ENCODE assay signal across 8 cellular contexts in the genomic region with DNA sequence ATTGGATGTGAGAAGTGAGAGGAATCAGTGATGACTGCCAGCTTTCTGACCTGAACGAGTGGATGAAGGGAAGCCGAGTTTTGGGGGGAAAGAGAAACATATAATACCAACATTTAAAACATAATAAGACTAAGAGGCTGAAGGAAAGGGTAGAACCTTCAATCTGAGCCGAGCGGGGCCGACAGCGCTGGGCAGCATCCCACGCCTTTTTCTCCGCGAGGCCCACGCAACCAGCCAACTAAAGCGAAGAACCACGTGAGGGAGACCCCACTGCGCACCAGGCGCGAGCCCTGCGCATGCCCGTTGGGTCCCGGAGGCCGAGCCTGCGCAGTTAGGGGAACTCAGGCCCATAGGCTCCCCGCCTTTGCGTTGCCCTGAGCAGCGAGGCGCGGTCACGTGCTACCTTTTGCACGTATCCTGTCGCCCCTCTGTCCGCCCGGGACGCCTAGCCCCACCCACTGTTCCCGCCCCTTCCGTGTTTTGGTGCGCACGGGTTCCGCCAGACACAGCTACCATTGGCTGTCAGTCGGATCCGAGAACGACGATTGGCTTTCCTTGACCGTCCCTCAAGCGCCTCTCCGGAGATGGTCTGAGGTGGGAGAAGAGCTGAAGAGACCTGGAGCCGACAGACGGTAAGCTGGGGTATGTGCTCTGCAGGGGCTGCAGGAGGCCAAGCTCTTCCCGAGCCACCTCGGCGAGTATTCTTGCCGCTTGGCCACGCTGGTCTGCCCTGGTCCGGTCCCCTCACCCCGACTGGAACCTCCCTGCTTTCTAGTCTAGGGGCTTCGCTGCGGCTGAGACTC. TPM values are rescaled to one million over a fixed set of nuclear protein-coding genes. Genes with fewer than 3 reads are reported as not detected.
DNase-seq lines count a peak whose midpoint lies in the region; ATAC-seq, FAIRE-seq and TF ChIP-seq lines count a peak whose summit lies in the region.

A gene with protein sequence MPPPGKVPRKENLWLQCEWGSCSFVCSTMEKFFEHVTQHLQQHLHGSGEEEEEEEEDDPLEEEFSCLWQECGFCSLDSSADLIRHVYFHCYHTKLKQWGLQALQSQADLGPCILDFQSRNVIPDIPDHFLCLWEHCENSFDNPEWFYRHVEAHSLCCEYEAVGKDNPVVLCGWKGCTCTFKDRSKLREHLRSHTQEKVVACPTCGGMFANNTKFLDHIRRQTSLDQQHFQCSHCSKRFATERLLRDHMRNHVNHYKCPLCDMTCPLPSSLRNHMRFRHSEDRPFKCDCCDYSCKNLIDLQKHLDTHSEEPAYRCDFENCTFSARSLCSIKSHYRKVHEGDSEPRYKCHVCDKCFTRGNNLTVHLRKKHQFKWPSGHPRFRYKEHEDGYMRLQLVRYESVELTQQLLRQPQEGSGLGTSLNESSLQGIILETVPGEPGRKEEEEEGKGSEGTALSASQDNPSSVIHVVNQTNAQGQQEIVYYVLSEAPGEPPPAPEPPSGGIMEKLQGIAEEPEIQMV (plus strand): TSS at position 573 of the 803 bp plus-strand sequence. CDS start 5,365 bp downstream, outside the sequence.

- peak within 1 kb of the TSS; percentile 76 to 98 for H4K8ac ChIP-seq in IMR-90 (ENCODE audit: low read depth in 2 of 2, low read length in 2 of 2)

- H2BK120ac ChIP-seq in IMR-90 (ENCODE audit: low read depth, low read length) = peak within 1 kb of the TSS; percentile 21; the same call in 1 of the 2 replicates

- H3K18ac ChIP-seq in IMR-90 (ENCODE audit: low read depth, low read length) = peak within 1 kb of the TSS; percentile 20

- H2BK5ac ChIP-seq in IMR-90 (ENCODE audit: low read depth, low read length, poor library complexity, severe bottlenecking) = peak within 1 kb of the TSS; percentile 66

- DNase-seq in DMS 273 (lab: John Stamatoyannopoulos, UW; ENCODE audit: unreplicated experiment) = peak; percentile 99
- DNase-seq in IMR-90 = peak; percentile 98
- peak; percentile 100 for DNase-seq in OCI-M1 (lab: John Stamatoyannopoulos, UW)
- DNase-seq in activated T-cell treated with anti-CD3 and anti-CD28 coated beads for 24 hours (ENCODE audit: low read depth) = peak; percentile 100
- DNase-seq in endothelial cell of umbilical vein (ENCODE audit: low read depth, low spot score) = peak; percentile 100
- DNase-seq in midbrain (lab: John Stamatoyannopoulos, UW) = peak; percentile 99
- DNase-seq in stimulated activated CD8-positive, alpha-beta memory T cell treated with anti-CD3 and anti-CD28 coated beads, Interleukin-2, amount 100 ng/mL, for 1 hour (ENCODE audit: low read depth in 2 of 2) = peak; percentile 99

- H3K9me3 ChIP-seq in IMR-90 (ENCODE audit: control insufficient read depth, insufficient read depth, low read length) (no peaks in the 10 kb centered on the region), endothelial cell of umbilical vein (replicated peaks; ENCODE audit: control insufficient read depth, insufficient read depth, low read length) (no peaks in the 10 kb centered on the region)

- CTCF ChIA-PET in IMR-90 (lab: Yijun Ruan, JAX) = no interaction called here
- CTCF ChIA-PET in endothelial cell of umbilical vein (lab: Charles Lee) = interaction anchor here (0.7 to 2.4 kb wide), 9 partner anchors 10 to 217 kb away, joined by 3 to 15 read pairs (median 5); a partner anchor contains a TSS

- no peak for TF ChIP-seq CTCF in IMR-90 (conservative IDR thresholded peaks at IDR 0.05; ENCODE audit: low read depth, low read length)
- no peak for TF ChIP-seq CTCF in endothelial cell of umbilical vein (IDR thresholded peaks at IDR 0.05; ENCODE audit: extremely low read depth in 1 of 2, insufficient read depth in 1 of 2, low read depth in 1 of 2, low read length in 2 of 2)

- H2AFZ ChIP-seq in IMR-90 (replicated peaks; ENCODE audit: low read length, poor library complexity) = peak within 1 kb of the TSS; percentile 99
- peak within 1 kb of the TSS; percentile 71 for H2AFZ ChIP-seq in endothelial cell of umbilical vein (ENCODE audit: low read depth, low read length)

- H3K27me3 ChIP-seq in IMR-90 (ENCODE audit: control insufficient read depth, insufficient read depth, low read length) (no peaks in the 10 kb centered on the region), endothelial cell of umbilical vein (ENCODE audit: control insufficient read depth in 2 of 2, insufficient read depth in 2 of 2, low read length in 2 of 2) (no peaks in the 10 kb centered on the region)

- H3K4me2 ChIP-seq in IMR-90 (ENCODE audit: low read depth, low read length) = peak within 1 kb of the TSS; percentile 96
- peak within 1 kb of the TSS; percentile 85 for H3K4me2 ChIP-seq in endothelial cell of umbilical vein (ENCODE audit: insufficient read depth, low read length)

- H4K5ac ChIP-seq in IMR-90 (ENCODE audit: low read depth, low read length) = peak within 1 kb of the TSS; percentile 59

- H3K27ac ChIP-seq in IMR-90 (ENCODE audit: insufficient read depth, low read length) = peak within 1 kb of the TSS; percentile 60
- peak within 1 kb of the TSS; percentile 4 for H3K27ac ChIP-seq in endothelial cell of umbilical vein (ENCODE audit: insufficient read depth, low read depth, low read length)

- peak; percentile 100 for FAIRE-seq in endothelial cell of umbilical vein (lab: Jason Lieb, UNC)

- peaks cover 4% of the 10 kb centered on the region for H3K9me1 ChIP-seq in IMR-90 (ENCODE audit: insufficient read depth, low read length)
- no peaks in the 10 kb centered on the region for H3K9me1 ChIP-seq in endothelial cell of umbilical vein (replicated peaks; ENCODE audit: control insufficient read depth, extremely low read depth, insufficient read depth, low read length)

- dilution Hi-C loops in IMR-90 (cut with HindIII; ENCODE audit: low sequenced_read_pairs, unreplicated experiment) (no loop called here), endothelial cell of umbilical vein (cut with MboI; ENCODE audit: extremely low pct_ligation_motif_present, low sequenced_read_pairs) (no loop called here)

- 2% methylated on average over 36 of the region's 54 CpGs; no CpG with 5 or more reads in 1 of the 2 experiments for WGBS in IMR-90 (ENCODE audit: extremely low coverage in 2 of 2, insufficient read length in 1 of 2), 2 experiments

- no peak; the same call in 1 of the 2 replicates for TF ChIP-seq POLR2A in IMR-90 (IDR thresholded peaks at IDR 0.05; ENCODE audit: low read depth, low read length)
- peak; percentile 97 for TF ChIP-seq POLR2A in endothelial cell of umbilical vein (IDR thresholded peaks at IDR 0.05; ENCODE audit: low read depth, low read length)

- H3K36me3 ChIP-seq in IMR-90 (ENCODE audit: control insufficient read depth, insufficient read depth, low read length) = peaks cover 8% of the 10 kb centered on the region
- peaks cover 0 to 7% of the 10 kb centered on the region in 2 experiments for H3K36me3 ChIP-seq in endothelial cell of umbilical vein (ENCODE audit: control insufficient read depth in 2 of 2, extremely low read depth in 1 of 2, insufficient read depth in 2 of 2, low read length in 2 of 2)

- peak within 1 kb of the TSS; percentile 87 for H3K4ac ChIP-seq in IMR-90 (ENCODE audit: low read depth, low read length)

- peak within 1 kb of the TSS; percentile 6; the same call in 1 of the 3 replicates for H2BK15ac ChIP-seq in IMR-90 (ENCODE audit: low read depth, low read length)

- peaks cover 13% of the 10 kb centered on the region for H3K79me2 ChIP-seq in endothelial cell of umbilical vein (ENCODE audit: control insufficient read depth, insufficient read depth, low read length)

- H4K20me1 ChIP-seq in IMR-90 (ENCODE audit: insufficient read depth, low read length) = no peaks in the 10 kb centered on the region; the same call in 1 of the 2 replicates
- no peaks in the 10 kb centered on the region for H4K20me1 ChIP-seq in endothelial cell of umbilical vein (replicated peaks; ENCODE audit: control insufficient read depth, extremely low read depth, insufficient read depth, low read length)

- H3K79me1 ChIP-seq in IMR-90 (ENCODE audit: low read depth in 1 of 2, low read length in 2 of 2) = peaks cover 15 to 37% of the 10 kb centered on the region in 2 experiments

- peak within 1 kb of the TSS; percentile 72 for H3K9ac ChIP-seq in IMR-90 (ENCODE audit: low read depth, low read length)
- H3K9ac ChIP-seq in endothelial cell of umbilical vein (replicated peaks; ENCODE audit: extremely low read depth, insufficient read depth, low read length) = peak within 1 kb of the TSS; percentile 50

- no TSS peak for BruUV-seq in IMR-90 (replicated peaks; lab: Mats Ljungman, UMichigan)
- BruUV-seq in endothelial cell of umbilical vein (replicated peaks; lab: Mats Ljungman, UMichigan) = no TSS peak

- peak within 1 kb of the TSS; percentile 91 for H3K14ac ChIP-seq in IMR-90 (replicated peaks; ENCODE audit: low read depth, low read length)

- in situ Hi-C loops in IMR-90 (cut with MboI; ENCODE audit: low sequenced_read_pairs) = no loop called here

- H3K4me3 ChIP-seq in IMR-90 (ENCODE audit: insufficient read depth, low read depth, low read length) (peak within 1 kb of the TSS; percentile 70), endothelial cell of umbilical vein (replicated peaks in 1 of 3; ENCODE audit: insufficient read depth in 1 of 3, low read depth in 1 of 3, low read length in 3 of 3) (peak within 1 kb of the TSS; percentile 62 to 93 (median 85))

- peak; percentile 94 for ATAC-seq in GM21528 (IDR thresholded peaks at IDR 0.05; ENCODE audit: low FRiP score, unreplicated experiment)
- peak; percentile 99 for ATAC-seq in IMR-90 (ENCODE audit: low read depth)

- H3K4me1 ChIP-seq in IMR-90 (ENCODE audit: control insufficient read depth, insufficient read depth, low read length) = peaks cover 1% of the 10 kb centered on the region; the same call in 1 of the 2 replicates
- H3K4me1 ChIP-seq in endothelial cell of umbilical vein (ENCODE audit: control insufficient read depth, extremely low read depth, insufficient read depth, low read length) = peaks cover 11% of the 10 kb centered on the region

- no peak within 1 kb of the TSS for H2BK20ac ChIP-seq in IMR-90 (ENCODE audit: low read depth, low read length)

- intact Hi-C loops in IMR-90 (cut with micrococcal nuclease) = no loop called here
- intact Hi-C loops in endothelial cell of umbilical vein (cut with micrococcal nuclease) = loop anchor here (1.0 kb wide), 3 partner anchors 14 to 47 kb away; a partner anchor contains a TSS

- peak within 1 kb of the TSS; percentile 65 for H3K56ac ChIP-seq in IMR-90 (ENCODE audit: extremely low read depth, insufficient read depth, low read length)

- POLR2A ChIA-PET in IMR-90 (lab: Charles Lee; ENCODE audit: unreplicated experiment) = interaction anchor here (0.6 kb wide), 1 partner anchor 22 kb away, joined by 3 read pairs; no protein-coding TSS in a partner anchor
- POLR2A ChIA-PET in endothelial cell of umbilical vein (lab: Charles Lee) = interaction anchor here (0.6 to 2.0 kb wide), 6 partner anchors 12 to 81 kb away, joined by 3 to 7 read pairs (median 4); a partner anchor contains a TSS

- H2AK9ac ChIP-seq in IMR-90 (replicated peaks; ENCODE audit: low read depth, low read length, poor library complexity) = peak within 1 kb of the TSS; percentile 89

- peak within 1 kb of the TSS; percentile 65 for H4K91ac ChIP-seq in IMR-90 (ENCODE audit: insufficient read depth, low read depth, low read length)

- H2AK5ac ChIP-seq in IMR-90 (ENCODE audit: low read depth, low read length) = peak within 1 kb of the TSS; percentile 69

- TF ChIP-seq RAD21 in IMR-90 (IDR thresholded peaks at IDR 0.05; ENCODE audit: low read length) = no peak

- H3K23ac ChIP-seq in IMR-90 (ENCODE audit: low read depth, low read length) = peak within 1 kb of the TSS; percentile 91

RNA-seq across cellular contexts. Expression of the gene that starts here (rescaled TPM):
- total RNA-seq in IMR-90 (2012; rRNA removed) (8.1 and 9.1 TPM in 2 replicates), endothelial cell of umbilical vein (32.6 and 33.4 TPM in 2 replicates)
- polyA plus RNA-seq in IMR-90 (2012; rRNA removed) (12.8 and 15.3 TPM in 2 replicates), endothelial cell of umbilical vein (30.8 and 34.6 TPM in 2 replicates)
- polyA plus RNA-seq in IMR-90 (2012; cell fraction: cytosol; rRNA removed) = 6.9 and 8.2 TPM in 2 replicates
- polyA plus RNA-seq in IMR-90 (2012; cell fraction: nucleus; rRNA removed; ENCODE audit: low replicate concordance) = 64.4 and 75.1 TPM in 2 replicates
- polyA plus RNA-seq in endothelial cell of umbilical vein (2011; cell fraction: cytosol; rRNA removed) = 21.0 and 21.9 TPM in 2 replicates
- polyA plus RNA-seq in endothelial cell of umbilical vein (2011; cell fraction: nucleus; rRNA removed) = 102 and 113 TPM in 2 replicates
- polyA plus RNA-seq in endothelial cell of umbilical vein (2012) = 11.6 and 15.8 TPM in 2 replicates
- polyA minus RNA-seq in endothelial cell of umbilical vein = 39.0 and 42.6 TPM in 2 replicates
- 13.6 TPM for polyA minus RNA-seq in endothelial cell of umbilical vein (2011; cell fraction: cytosol; rRNA and poly(A)+ RNA removed)
- 33.2 and 47.0 TPM in 2 replicates for polyA minus RNA-seq in endothelial cell of umbilical vein (2011; cell fraction: nucleus; rRNA and poly(A)+ RNA removed)

Comparison
In these comparisons a context has a peak if more than half of its experiments do, and no peak if none do; other contexts are left out.
1. Peak in every context shown above with its lines: DNase-seq, ATAC-seq, H3K4me3 ChIP-seq and H3K27ac ChIP-seq.